ENCODE assay signal across 8 cellular contexts in genomic region chr9:129596541-129597328, GRCh38. TPM values are rescaled to one million over a fixed set of nuclear protein-coding genes. Genes with fewer than 3 reads are reported as not detected.
DNase-seq lines count a peak whose midpoint lies in the region; ATAC-seq and TF ChIP-seq lines count a peak whose summit lies in the region.

No MANE protein-coding gene starts in this region.

- H3K27me3 Mint-ChIP-seq in nephron (ENCODE audit: low read depth) = no peaks in the 10 kb centered on the region

- peak; percentile 25 for ATAC-seq in esophagus mucosa

- H3K4me3 Mint-ChIP-seq in nephron = peak overlapping the region; percentile 81 to 89 (median 85)

- intact Hi-C loops in posterior cingulate gyrus (cut with DNase I) = no loop called here

- peaks cover 62% of the 10 kb centered on the region for H3K4me1 Mint-ChIP-seq in nephron

- DNase-seq in AG08395 (ENCODE audit: low spot score) = peak; percentile 56
- peak; percentile 93 for DNase-seq in RKO (ENCODE audit: low spot score)
- no peak for DNase-seq in NCI-H82 treated with DMSO at 0.1 percent for 48 hours (lab: John Stamatoyannopoulos, UW; ENCODE audit: unreplicated experiment)
- no peak for DNase-seq in NK-92 (lab: John Stamatoyannopoulos, UW; ENCODE audit: unreplicated experiment)
- no peak for DNase-seq in AML-193 (lab: John Stamatoyannopoulos, UW)
- DNase-seq in posterior cingulate gyrus = no peak

- no peaks in the 10 kb centered on the region for H3K36me3 Mint-ChIP-seq in nephron (ENCODE audit: low read depth)

- peak overlapping the region; percentile 68 to 87 (median 84) for H3K27ac Mint-ChIP-seq in nephron

- TF ChIP-seq CTCF in nephron (IDR thresholded peaks at IDR 0.05; ENCODE audit: unreplicated experiment in 3 of 3) = no peak

- no peaks in the 10 kb centered on the region for H3K9me3 Mint-ChIP-seq in nephron

RNA-seq across cellular contexts. Expression of gene C9orf50, which starts 24.2 kb away (rescaled TPM):
- total RNA-seq in esophagus mucosa = not detected

RNA-seq across cellular contexts. Expression of gene NTMT1, which starts 29.2 kb away (rescaled TPM):
- total RNA-seq in esophagus mucosa = 18.8 TPM

RNA-seq across cellular contexts. Expression of gene ASB6, which starts 45.2 kb away (rescaled TPM):
- 11.4 TPM for total RNA-seq in esophagus mucosa

Comparison
In these comparisons a context has a peak if more than half of its experiments do, and no peak if none do; other contexts are left out.
1. DNase-seq: peak in AG08395 (single experiment) and RKO (single experiment); none in NCI-H82 treated with DMSO at 0.1 percent for 48 hours (single experiment), NK-92 (single experiment), AML-193 (0 of 2) and posterior cingulate gyrus (0 of 10).